In the genomic region with DNA sequence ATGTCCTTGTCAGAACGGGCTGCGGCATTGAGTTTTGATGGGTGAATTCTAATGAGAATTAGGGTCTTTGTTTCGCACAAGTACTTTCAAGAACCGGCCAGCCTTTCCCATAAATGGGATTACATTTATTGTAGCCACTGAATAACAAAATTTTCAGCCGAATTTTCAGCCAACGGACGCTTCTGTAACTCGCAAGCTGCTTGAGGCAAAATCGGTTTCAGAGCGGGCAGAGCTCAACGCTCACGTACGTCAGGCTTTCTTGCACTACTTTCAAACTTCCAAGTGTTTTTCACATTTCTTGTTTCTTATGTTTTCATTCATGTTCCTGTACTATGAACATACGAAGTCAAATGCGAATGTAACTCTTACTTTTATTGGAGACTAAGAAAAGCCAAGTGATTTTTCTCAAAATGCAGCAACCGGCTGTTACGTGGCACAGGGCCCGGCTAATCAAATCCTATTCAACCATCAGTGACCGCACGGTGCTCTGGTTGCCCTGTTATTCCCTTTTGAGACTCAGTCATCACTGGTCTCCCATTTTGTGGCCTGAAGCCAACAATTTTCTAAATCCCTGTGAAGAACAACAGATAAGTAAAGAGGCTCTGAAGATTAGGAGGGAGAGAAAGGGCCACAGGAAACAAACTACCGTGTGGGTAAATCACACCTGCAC, we compare ENCODE assay signal across 1 cellular context.
TF ChIP-seq lines count a peak whose summit lies in the region.

No MANE protein-coding gene starts in this region.

TF ChIP-seq in neural cell, 6 proteins besides CTCF, POLR2A, EP300 and RAD21 (continued from another document):
- TF ChIP-seq, protein P1, sequence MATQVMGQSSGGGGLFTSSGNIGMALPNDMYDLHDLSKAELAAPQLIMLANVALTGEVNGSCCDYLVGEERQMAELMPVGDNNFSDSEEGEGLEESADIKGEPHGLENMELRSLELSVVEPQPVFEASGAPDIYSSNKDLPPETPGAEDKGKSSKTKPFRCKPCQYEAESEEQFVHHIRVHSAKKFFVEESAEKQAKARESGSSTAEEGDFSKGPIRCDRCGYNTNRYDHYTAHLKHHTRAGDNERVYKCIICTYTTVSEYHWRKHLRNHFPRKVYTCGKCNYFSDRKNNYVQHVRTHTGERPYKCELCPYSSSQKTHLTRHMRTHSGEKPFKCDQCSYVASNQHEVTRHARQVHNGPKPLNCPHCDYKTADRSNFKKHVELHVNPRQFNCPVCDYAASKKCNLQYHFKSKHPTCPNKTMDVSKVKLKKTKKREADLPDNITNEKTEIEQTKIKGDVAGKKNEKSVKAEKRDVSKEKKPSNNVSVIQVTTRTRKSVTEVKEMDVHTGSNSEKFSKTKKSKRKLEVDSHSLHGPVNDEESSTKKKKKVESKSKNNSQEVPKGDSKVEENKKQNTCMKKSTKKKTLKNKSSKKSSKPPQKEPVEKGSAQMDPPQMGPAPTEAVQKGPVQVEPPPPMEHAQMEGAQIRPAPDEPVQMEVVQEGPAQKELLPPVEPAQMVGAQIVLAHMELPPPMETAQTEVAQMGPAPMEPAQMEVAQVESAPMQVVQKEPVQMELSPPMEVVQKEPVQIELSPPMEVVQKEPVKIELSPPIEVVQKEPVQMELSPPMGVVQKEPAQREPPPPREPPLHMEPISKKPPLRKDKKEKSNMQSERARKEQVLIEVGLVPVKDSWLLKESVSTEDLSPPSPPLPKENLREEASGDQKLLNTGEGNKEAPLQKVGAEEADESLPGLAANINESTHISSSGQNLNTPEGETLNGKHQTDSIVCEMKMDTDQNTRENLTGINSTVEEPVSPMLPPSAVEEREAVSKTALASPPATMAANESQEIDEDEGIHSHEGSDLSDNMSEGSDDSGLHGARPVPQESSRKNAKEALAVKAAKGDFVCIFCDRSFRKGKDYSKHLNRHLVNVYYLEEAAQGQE (IDR thresholded peaks at IDR 0.05; ENCODE audit: borderline replicate concordance): no peak
- no peak for TF ChIP-seq TAF1 (IDR thresholded peaks at IDR 0.05; ENCODE audit: low read depth)
TF ChIP-seq in neural cell: peak in this region for 0.
